In the genomic region with DNA sequence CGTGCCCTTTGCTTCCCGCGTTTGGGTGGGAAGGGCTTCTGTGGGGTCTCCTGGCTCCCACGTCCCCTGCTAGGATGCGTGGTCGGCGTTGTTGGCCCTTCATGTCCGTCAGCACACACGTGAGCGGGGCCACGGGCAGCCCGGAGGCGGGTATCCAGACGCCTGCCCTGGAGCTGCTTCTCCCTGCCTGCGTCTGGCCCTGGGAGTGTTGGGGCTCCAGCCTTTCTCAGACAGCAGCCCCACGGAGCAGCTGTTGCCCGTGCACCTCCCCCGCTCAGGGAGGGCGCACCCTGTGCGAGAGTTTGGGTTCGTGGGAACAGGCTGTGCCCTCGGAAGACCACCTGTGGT, we compare ENCODE assay signal across 23 cellular contexts.
"Had no signal": no experiment of that assay in that cellular context is flagged by ENCODE, and none has a peak within 500 bp of the region (broad histone marks: within the 10 kb centered on the region; RNA-seq: fewer than 3 reads in every experiment).

No MANE protein-coding gene starts in this region.

- H3K4me3 Mint-ChIP-seq: activated naive CD4-positive, alpha-beta T cell treated with anti-CD3 and anti-CD28 coated beads, Interleukin-2, amount 50 U/mL, for 24 hours; memory B cell; naive thymus-derived CD4-positive, alpha-beta T cell had no signal

- H3K27me3 ChIP-seq: breast epithelium, esophagus muscularis mucosa, heart right ventricle, ovary, tibial artery had no signal

- H3K27me3 Mint-ChIP-seq: activated naive CD4-positive, alpha-beta T cell treated with anti-CD3 and anti-CD28 coated beads, Interleukin-2, amount 50 U/mL, for 24 hours; memory B cell; naive thymus-derived CD4-positive, alpha-beta T cell had no signal

- H3K9me3 ChIP-seq: breast epithelium, esophagus muscularis mucosa, heart right ventricle, mucosa of descending colon, ovary, psoas muscle, tibial artery had no signal

- DNase-seq: activated CD8-positive, alpha-beta memory T cell treated with anti-CD3 and anti-CD28 coated beads for 24 hours; activated CD8-positive, alpha-beta memory T cell treated with anti-CD3 and anti-CD28 coated beads, Interleukin-2, amount 50 U/mL, for 48 hours; activated gamma-delta T cell; cerebellar nuclear complex; effector CD8-positive, alpha-beta T cell; heart right ventricle; kidney glomerular epithelial cell; left ventricle myocardium superior; naive thymus-derived CD4-positive, alpha-beta T cell; psoas muscle; stimulated activated CD4-positive, alpha-beta T cell treated with anti-CD3 and anti-CD28 coated beads, Interleukin-12 subunit alpha, Interleukin-12 subunit beta, amount 100 ng/mL, for 4 hours; stimulated activated CD4-positive, alpha-beta T cell treated with anti-CD3 and anti-CD28 coated beads, Interleukin-1b, Interleukin-23, amount 100 ng/mL, for 48 hours; stimulated activated CD8-positive, alpha-beta memory T cell treated with anti-CD3 and anti-CD28 coated beads, Interleukin-4, amount 100 ng/mL, for 48 hours; stimulated activated naive CD4-positive, alpha-beta T cell; T-helper 1 cell; T1000; tibial artery had no signal

- H3K4me3 ChIP-seq: breast epithelium, esophagus muscularis mucosa, heart right ventricle, mucosa of descending colon, ovary, psoas muscle, tibial artery had no signal

- H3K27ac ChIP-seq: esophagus muscularis mucosa, heart right ventricle, ovary, psoas muscle, tibial artery had no signal

- H3K9me3 Mint-ChIP-seq: activated naive CD4-positive, alpha-beta T cell treated with anti-CD3 and anti-CD28 coated beads, Interleukin-2, amount 50 U/mL, for 24 hours; memory B cell had no signal

- H3K36me3 ChIP-seq: breast epithelium, ovary had no signal

- H3K4me1 Mint-ChIP-seq: memory B cell had no signal

- H3K27ac Mint-ChIP-seq: activated naive CD4-positive, alpha-beta T cell treated with anti-CD3 and anti-CD28 coated beads, Interleukin-2, amount 50 U/mL, for 24 hours; memory B cell had no signal
